ENCODE assay signal across 11 cellular contexts in the genomic region with DNA sequence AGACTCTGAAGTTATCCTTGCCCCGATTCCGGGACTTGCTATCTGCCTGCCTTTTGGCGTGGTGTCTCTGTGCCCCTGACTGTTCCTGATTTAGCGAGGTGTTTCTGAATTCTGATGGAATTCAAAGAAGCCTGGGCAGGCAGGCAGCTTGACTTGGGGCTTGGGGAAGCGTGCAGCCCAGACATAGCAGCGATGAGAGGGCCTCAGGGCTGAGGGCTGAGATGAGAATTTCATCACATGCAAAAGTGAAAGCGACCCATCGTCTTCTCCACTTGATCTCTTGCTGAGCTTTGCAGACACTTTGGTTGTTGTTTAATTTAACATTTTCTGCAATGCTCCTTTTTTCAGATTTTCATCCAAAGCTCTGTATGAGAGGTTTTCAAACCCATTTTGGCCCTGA. TPM values are rescaled to one million over a fixed set of nuclear protein-coding genes. Genes with fewer than 3 reads are reported as not detected.
DNase-seq lines count a peak whose midpoint lies in the region; ATAC-seq and TF ChIP-seq lines count a peak whose summit lies in the region.
"Had no signal": no experiment of that assay in that cellular context is flagged by ENCODE, and none has a peak within 500 bp of the region (broad histone marks: within the 10 kb centered on the region; RNA-seq: fewer than 3 reads in every experiment).

No MANE protein-coding gene starts in this region.

- no peak for TF ChIP-seq CTCF in CD4-positive, alpha-beta T cell (IDR thresholded peaks at IDR 0.05)
- TF ChIP-seq CTCF in fibroblast of the aortic adventitia (IDR thresholded peaks at IDR 0.05; ENCODE audit: insufficient read depth, low read length) (no peak), progenitor cell of endocrine pancreas (IDR thresholded peaks at IDR 0.05; ENCODE audit: unreplicated experiment) (no peak)

- H3K27ac Mint-ChIP-seq in CD4-positive, alpha-beta T cell: peak overlapping the region; percentile 25
- H3K27ac Mint-ChIP-seq in T-helper 17 cell: peak overlapping the region; percentile 37
- H3K27ac Mint-ChIP-seq in progenitor cell of endocrine pancreas: no peak overlapping the region

- H3K9me3 ChIP-seq in CD4-positive, alpha-beta T cell (ENCODE audit: control insufficient read depth, low read length): no peaks in the 10 kb centered on the region
- no peaks in the 10 kb centered on the region for H3K9me3 ChIP-seq in T-helper 17 cell (ENCODE audit: control insufficient read depth, low read length, poor library complexity, severe bottlenecking)

- intact Hi-C loops in CD4-positive, alpha-beta T cell (cut with DNase I, micrococcal nuclease): loop anchor here (5.0 kb wide), 2 partner anchors 44 to 61 kb away; no protein-coding TSS in a partner anchor

- CTCF ChIA-PET in CD4-positive, alpha-beta T cell (lab: Charles Lee): no interaction called here

- POLR2A ChIA-PET in CD4-positive, alpha-beta T cell (lab: Charles Lee): interaction anchor here (0.7 kb wide), 1 partner anchor 1166 kb away, joined by 3 read pairs; a partner anchor contains a TSS

- peaks cover 43% of the 10 kb centered on the region for H3K79me2 ChIP-seq in ACC112 (ENCODE audit: control insufficient read depth, insufficient read depth, low read length, unreplicated experiment)

- DNase-seq in CD4-positive, alpha-beta T cell: no peak
- no peak for DNase-seq in T-helper 17 cell
- DNase-seq in fibroblast of the aortic adventitia (ENCODE audit: low read depth): peak; percentile 53
- no peak for DNase-seq in HPDE6-E6E7 (ENCODE audit: extremely low spot score)
- DNase-seq in progenitor cell of endocrine pancreas (ENCODE audit: low spot score, unreplicated experiment): no peak
- DNase-seq in activated CD8-positive, alpha-beta memory T cell treated with anti-CD3 and anti-CD28 coated beads, Interleukin-2, amount 50 U/mL, for 4 hours: no peak
- no peak for DNase-seq in stimulated activated CD8-positive, alpha-beta memory T cell treated with anti-CD3 and anti-CD28 coated beads, Interleukin-4, amount 100 ng/mL, for 48 hours
- DNase-seq: midbrain, NCI-H1048, NCI-H2227 treated with DMSO at 0.1 percent for 48 hours had no signal

- H3K4me1 Mint-ChIP-seq in CD4-positive, alpha-beta T cell (ENCODE audit: low read depth): peaks cover 45% of the 10 kb centered on the region
- H3K4me1 Mint-ChIP-seq in T-helper 17 cell (peaks cover 18% of the 10 kb centered on the region), progenitor cell of endocrine pancreas (ENCODE audit: low read depth) (peaks cover 39% of the 10 kb centered on the region)

- no peaks in the 10 kb centered on the region for H3K36me3 Mint-ChIP-seq in CD4-positive, alpha-beta T cell (ENCODE audit: low read depth)
- H3K36me3 Mint-ChIP-seq in T-helper 17 cell (ENCODE audit: low read depth): peaks cover 3% of the 10 kb centered on the region
- H3K36me3 Mint-ChIP-seq in progenitor cell of endocrine pancreas (ENCODE audit: insufficient read depth): peaks cover 17% of the 10 kb centered on the region

- H3K27ac ChIP-seq in ACC112 (ENCODE audit: low read depth, low read length): no peak overlapping the region
- no peak overlapping the region for H3K27ac ChIP-seq in CD4-positive, alpha-beta T cell (ENCODE audit: low read depth, low read length)

- no peaks in the 10 kb centered on the region for H3K9me3 Mint-ChIP-seq in CD4-positive, alpha-beta T cell
- H3K9me3 Mint-ChIP-seq in progenitor cell of endocrine pancreas (ENCODE audit: low read depth): no peaks in the 10 kb centered on the region

- H3K4me3 ChIP-seq in ACC112 (ENCODE audit: low read depth, low read length) (peak overlapping the region; percentile 42; the same call in 1 of the 2 replicates), fibroblast of the aortic adventitia (ENCODE audit: low read depth, low read length) (peak overlapping the region; percentile 20)

- H2AFZ ChIP-seq in ACC112 (ENCODE audit: low read length, unreplicated experiment): no peak overlapping the region

- 0 out of 2 replicates have a peak, but pooled peaks cover 4% of the 10 kb centered on the region for H3K36me3 ChIP-seq in ACC112 (ENCODE audit: insufficient read depth, low read length)

- H3K4me3 Mint-ChIP-seq in CD4-positive, alpha-beta T cell: peak overlapping the region; percentile 66
- H3K4me3 Mint-ChIP-seq in T-helper 17 cell (peak overlapping the region; percentile 86), progenitor cell of endocrine pancreas (ENCODE audit: low read depth) (no peak overlapping the region)

- H3K4me1 ChIP-seq in ACC112 (ENCODE audit: control insufficient read depth, insufficient read depth, low read length, unreplicated experiment): no peaks in the 10 kb centered on the region

- peaks cover 70% of the 10 kb centered on the region for H3K27me3 Mint-ChIP-seq in CD4-positive, alpha-beta T cell
- H3K27me3 Mint-ChIP-seq in T-helper 17 cell (peaks cover 74% of the 10 kb centered on the region), progenitor cell of endocrine pancreas (no peaks in the 10 kb centered on the region)

- H3K27me3 ChIP-seq in ACC112 (ENCODE audit: insufficient read depth, low read length): no peaks in the 10 kb centered on the region
- H3K27me3 ChIP-seq in CD4-positive, alpha-beta T cell (ENCODE audit: control insufficient read depth, insufficient read depth, low read length): peaks cover 34% of the 10 kb centered on the region

- ATAC-seq in CD4-positive, alpha-beta T cell (ENCODE audit: poor library complexity): peak; percentile 21
- ATAC-seq in T-helper 17 cell: peak; percentile 10

RNA-seq across cellular contexts. Expression of a gene that starts 57.8 kb away (rescaled TPM):
- 1 to 10 TPM; 4.2 to 4.4 TPM for total RNA-seq in CD4-positive, alpha-beta T cell
- 1 to 10 TPM; 3.1 to 3.9 TPM for total RNA-seq in T-helper 17 cell
- 8.8 and 14.8 TPM in 2 replicates for total RNA-seq in fibroblast of the aortic adventitia (ENCODE audit: low replicate concordance)
- total RNA-seq in progenitor cell of endocrine pancreas: 103 and 109 TPM in 2 replicates
